ENCODE assay signal across 22 cellular contexts in the genomic region with DNA sequence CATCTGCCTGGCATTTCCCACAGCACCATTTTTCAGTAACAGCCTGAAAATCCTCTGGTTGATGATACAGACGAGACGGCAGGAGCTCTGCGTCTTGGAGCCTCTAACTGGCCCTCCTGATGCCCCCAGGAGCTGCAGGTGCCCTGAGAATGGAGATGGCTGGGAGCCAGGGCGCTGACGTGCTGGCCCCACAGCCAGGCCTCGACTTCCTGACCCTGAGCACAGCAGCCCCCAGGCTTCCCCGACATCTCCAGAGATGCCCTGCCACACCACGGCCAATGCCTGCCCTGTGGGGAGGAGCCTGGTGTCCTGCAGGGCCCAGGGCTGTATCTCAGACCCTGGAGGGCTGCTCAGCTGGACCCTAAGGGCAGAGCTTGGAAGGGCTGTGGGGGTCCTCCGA.
"Had no signal": no experiment of that assay in that cellular context is flagged by ENCODE, and none has a peak within 500 bp of the region (broad histone marks: within the 10 kb centered on the region; RNA-seq: fewer than 3 reads in every experiment).

No MANE protein-coding gene starts in this region.

- DNase-seq: colonic mucosa; dermis blood vessel endothelial cell; effector memory CD8-positive, alpha-beta T cell; erythroblast; esophagus squamous epithelium; left colon; nephron progenitor cell; occipital lobe; retina; stimulated activated CD4-positive, alpha-beta T cell treated with anti-CD3 and anti-CD28 coated beads, Interleukin-2, amount 100 ng/mL, for 24 hours; stimulated activated CD4-positive, alpha-beta T cell treated with anti-CD3 and anti-CD28 coated beads, Interleukin-4, amount 100 ng/mL, for 24 hours; stimulated activated naive CD8-positive, alpha-beta T cell treated with anti-CD3 and anti-CD28 coated beads, Interleukin-15, Interleukin-2, amounts not matched to agents 100 U/mL and 50 U/mL, for 24 hours; substantia nigra; testis; tibial artery had no signal

- H3K4me3 ChIP-seq: colonic mucosa, esophagus squamous epithelium, ovary, smooth muscle cell, testis, tibial artery had no signal

- H3K9me3 Mint-ChIP-seq: central memory CD8-positive, alpha-beta T cell; effector memory CD8-positive, alpha-beta T cell; naive thymus-derived CD8-positive, alpha-beta T cell; nephron progenitor cell; stimulated activated memory B cell treated with anti-CD40 and anti-IgM and Interleukin-4, amounts not matched to agents 10 μg/mL and 1 μg/mL and 100 μg/mL, for 72 hours; type B pancreatic cell had no signal

- H3K4me3 Mint-ChIP-seq: central memory CD8-positive, alpha-beta T cell; effector memory CD8-positive, alpha-beta T cell; naive thymus-derived CD8-positive, alpha-beta T cell; nephron progenitor cell; stimulated activated memory B cell treated with anti-CD40 and anti-IgM and Interleukin-4, amounts not matched to agents 10 μg/mL and 1 μg/mL and 100 μg/mL, for 72 hours; type B pancreatic cell had no signal

- H3K36me3 ChIP-seq: ovary had no signal

- H3K27ac Mint-ChIP-seq: effector memory CD8-positive, alpha-beta T cell; nephron progenitor cell; stimulated activated memory B cell treated with anti-CD40 and anti-IgM and Interleukin-4, amounts not matched to agents 10 μg/mL and 1 μg/mL and 100 μg/mL, for 72 hours; type B pancreatic cell had no signal

- H3K27me3 ChIP-seq: colonic mucosa, esophagus squamous epithelium, ovary, testis, tibial artery had no signal

- H3K27ac ChIP-seq: colonic mucosa, esophagus squamous epithelium, ovary, testis, tibial artery had no signal

- H3K4me1 ChIP-seq: colonic mucosa, testis, tibial artery had no signal

- H3K4me1 Mint-ChIP-seq: nephron progenitor cell had no signal

- H3K9me3 ChIP-seq: colonic mucosa, esophagus squamous epithelium, ovary, testis, tibial artery had no signal

- ATAC-seq: effector memory CD8-positive, alpha-beta T cell; left colon; naive thymus-derived CD8-positive, alpha-beta T cell; sciatic nerve; stimulated activated memory B cell treated with anti-CD40 and anti-IgM and Interleukin-4, amounts not matched to agents 10 μg/mL and 1 μg/mL and 100 μg/mL, for 72 hours; stimulated activated naive CD8-positive, alpha-beta T cell treated with anti-CD3 and anti-CD28 coated beads, Interleukin-15, Interleukin-2, amounts not matched to agents 100 U/mL and 50 U/mL, for 24 hours had no signal
